ENCODE assay signal across 1 cellular context in genomic region chr10:44978213-44978569, GRCh38.
TF ChIP-seq lines count a peak whose summit lies in the region.

No MANE protein-coding gene starts in this region.

TF ChIP-seq in A549, 52 proteins besides CTCF, POLR2A, EP300 and RAD21 (continued from another document):
- TF ChIP-seq, protein P1, sequence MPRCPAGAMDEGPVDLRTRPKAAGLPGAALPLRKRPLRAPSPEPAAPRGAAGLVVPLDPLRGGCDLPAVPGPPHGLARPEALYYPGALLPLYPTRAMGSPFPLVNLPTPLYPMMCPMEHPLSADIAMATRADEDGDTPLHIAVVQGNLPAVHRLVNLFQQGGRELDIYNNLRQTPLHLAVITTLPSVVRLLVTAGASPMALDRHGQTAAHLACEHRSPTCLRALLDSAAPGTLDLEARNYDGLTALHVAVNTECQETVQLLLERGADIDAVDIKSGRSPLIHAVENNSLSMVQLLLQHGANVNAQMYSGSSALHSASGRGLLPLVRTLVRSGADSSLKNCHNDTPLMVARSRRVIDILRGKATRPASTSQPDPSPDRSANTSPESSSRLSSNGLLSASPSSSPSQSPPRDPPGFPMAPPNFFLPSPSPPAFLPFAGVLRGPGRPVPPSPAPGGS (IDR thresholded peaks at IDR 0.05) = no peak
